32 cellular contexts compared by ENCODE assay signal in genomic region chr7:157844141-157844540, GRCh38.
"Had no signal": no experiment of that assay in that cellular context is flagged by ENCODE, and none has a peak within 500 bp of the region (broad histone marks: within the 10 kb centered on the region; RNA-seq: fewer than 3 reads in every experiment).

No MANE protein-coding gene starts in this region.

- H3K27me3 ChIP-seq: ascending aorta, cardiac muscle cell had no signal

- H3K36me3 Mint-ChIP-seq: activated CD4-positive, alpha-beta memory T cell treated with anti-CD3 and anti-CD28 coated beads for 36 hours; activated naive CD4-positive, alpha-beta T cell treated with anti-CD3 and anti-CD28 coated beads, Interleukin-2, amount 10 ng/mL, durations not matched to agents 7 days and 5 days; activated naive CD4-positive, alpha-beta T cell treated with anti-CD3 and anti-CD28 coated beads, Interleukin-2, amount 50 U/mL, for 72 hours; activated naive CD8-positive, alpha-beta T cell treated with anti-CD3 and anti-CD28 coated beads, Interleukin-2, amount 10 ng/mL, durations not matched to agents 7 days and 5 days; brain had no signal

- H3K9me3 ChIP-seq: ascending aorta had no signal

- H3K4me3 Mint-ChIP-seq: activated B cell treated with CpG ODN at 0.5 μM for 24 hours; activated CD4-positive, alpha-beta memory T cell treated with anti-CD3 and anti-CD28 coated beads for 36 hours; activated CD8-positive, alpha-beta T cell treated with anti-CD3 and anti-CD28 coated beads, Interleukin-2, amount 10 ng/mL, durations not matched to agents 7 days and 5 days; activated naive CD4-positive, alpha-beta T cell treated with anti-CD3 and anti-CD28 coated beads, Interleukin-2, amount 10 ng/mL, durations not matched to agents 7 days and 5 days; activated naive CD8-positive, alpha-beta T cell treated with anti-CD3 and anti-CD28 coated beads, Interleukin-2, amount 10 ng/mL, durations not matched to agents 7 days and 5 days; activated T-cell treated with anti-CD3 and anti-CD28 coated beads, Interleukin-2, amount 50 U/mL, for 24 hours; brain; dendritic cell treated with granulocyte-macrophage colony-stimulating factor and Interleukin-4, amounts not matched to agents 40 ng/mL and 50 ng/mL, for 4 days; endodermal cell; T-helper 17 cell; T-helper 2 cell treated with Interferon-gamma antibody and Interleukin-4, amounts not matched to agents 5 μg/mL and 100 μg/mL, for 36 hours had no signal

- H3K36me3 ChIP-seq: ascending aorta, breast epithelium, cardiac muscle cell, WERI-Rb-1 had no signal

- H3K27me3 Mint-ChIP-seq: activated B cell treated with CpG ODN at 0.5 μM for 24 hours; activated naive CD8-positive, alpha-beta T cell treated with anti-CD3 and anti-CD28 coated beads, Interleukin-2, amount 10 ng/mL, durations not matched to agents 7 days and 5 days had no signal

- H3K9me3 Mint-ChIP-seq: activated B cell treated with CpG ODN at 0.5 μM for 24 hours; activated CD4-positive, alpha-beta memory T cell treated with anti-CD3 and anti-CD28 coated beads for 36 hours; activated naive CD4-positive, alpha-beta T cell treated with anti-CD3 and anti-CD28 coated beads, Interleukin-2, amount 10 ng/mL, durations not matched to agents 7 days and 5 days; activated naive CD4-positive, alpha-beta T cell treated with anti-CD3 and anti-CD28 coated beads, Interleukin-2, amount 50 U/mL, for 72 hours; activated naive CD8-positive, alpha-beta T cell treated with anti-CD3 and anti-CD28 coated beads, Interleukin-2, amount 10 ng/mL, durations not matched to agents 7 days and 5 days; activated T-cell treated with anti-CD3 and anti-CD28 coated beads, Interleukin-2, amount 50 U/mL, for 24 hours; activated T-cell treated with anti-CD3 and anti-CD28 coated beads, Interleukin-2, amount 50 U/mL, for 72 hours; dendritic cell treated with granulocyte-macrophage colony-stimulating factor and Interleukin-4, amounts not matched to agents 40 ng/mL and 50 ng/mL, for 4 days; endodermal cell; T-helper 2 cell treated with Interferon-gamma antibody and Interleukin-4, amounts not matched to agents 5 μg/mL and 100 μg/mL, for 36 hours had no signal

- H3K4me3 ChIP-seq: ascending aorta, breast epithelium, cardiac muscle cell, coronary artery, dorsolateral prefrontal cortex had no signal

- DNase-seq: activated B cell treated with CpG ODN at 0.5 μM for 24 hours; activated CD4-positive, alpha-beta memory T cell treated with anti-CD3 and anti-CD28 coated beads for 36 hours; activated CD4-positive, alpha-beta T cell treated with anti-CD3 and anti-CD28 coated beads for 48 hours; activated CD8-positive, alpha-beta memory T cell treated with anti-CD3 and anti-CD28 coated beads, Interleukin-2, amount 50 U/mL, for 48 hours; activated CD8-positive, alpha-beta T cell treated with anti-CD3 and anti-CD28 coated beads, Interleukin-2, amount 10 ng/mL, durations not matched to agents 7 days and 5 days; activated gamma-delta T cell; activated naive CD4-positive, alpha-beta T cell; activated naive CD4-positive, alpha-beta T cell treated with anti-CD3 and anti-CD28 coated beads, Interleukin-2, amount 10 ng/mL, durations not matched to agents 7 days and 5 days; activated naive CD8-positive, alpha-beta T cell treated with anti-CD3 and anti-CD28 coated beads, Interleukin-2, amount 10 ng/mL, durations not matched to agents 7 days and 5 days; activated T-cell treated with anti-CD3 and anti-CD28 coated beads for 4 hours; activated T-cell treated with anti-CD3 and anti-CD28 coated beads, Interleukin-2, amount 50 U/mL, for 24 hours; activated T-cell treated with anti-CD3 and anti-CD28 coated beads, Interleukin-2, amount 50 U/mL, for 72 hours; central memory CD4-positive, alpha-beta T cell; cerebellar nuclear complex; effector memory CD4-positive, alpha-beta T cell; endodermal cell; foreskin fibroblast; T-helper 1 cell; T-helper 17 cell; T1000; WERI-Rb-1 had no signal

- H3K27ac ChIP-seq: ascending aorta, breast epithelium, cardiac muscle cell, coronary artery, dorsolateral prefrontal cortex, WERI-Rb-1 had no signal

- H3K27ac Mint-ChIP-seq: activated B cell treated with CpG ODN at 0.5 μM for 24 hours; activated CD4-positive, alpha-beta memory T cell treated with anti-CD3 and anti-CD28 coated beads for 36 hours; activated CD8-positive, alpha-beta T cell treated with anti-CD3 and anti-CD28 coated beads, Interleukin-2, amount 10 ng/mL, durations not matched to agents 7 days and 5 days; activated naive CD4-positive, alpha-beta T cell treated with anti-CD3 and anti-CD28 coated beads, Interleukin-2, amount 10 ng/mL, durations not matched to agents 7 days and 5 days; activated naive CD4-positive, alpha-beta T cell treated with anti-CD3 and anti-CD28 coated beads, Interleukin-2, amount 50 U/mL, for 72 hours; activated naive CD8-positive, alpha-beta T cell treated with anti-CD3 and anti-CD28 coated beads, Interleukin-2, amount 10 ng/mL, durations not matched to agents 7 days and 5 days; activated T-cell treated with anti-CD3 and anti-CD28 coated beads, Interleukin-2, amount 50 U/mL, for 24 hours; activated T-cell treated with anti-CD3 and anti-CD28 coated beads, Interleukin-2, amount 50 U/mL, for 72 hours; dendritic cell treated with granulocyte-macrophage colony-stimulating factor and Interleukin-4, amounts not matched to agents 40 ng/mL and 50 ng/mL, for 4 days; endodermal cell; T-helper 17 cell; T-helper 2 cell treated with Interferon-gamma antibody and Interleukin-4, amounts not matched to agents 5 μg/mL and 100 μg/mL, for 36 hours had no signal

- ATAC-seq: activated CD4-positive, CD25-positive, alpha-beta regulatory T cell treated with anti-CD3 and anti-CD28 coated beads, Interleukin-2, amount 50 U/mL, for 24 hours; activated CD8-positive, alpha-beta T cell treated with anti-CD3 and anti-CD28 coated beads, Interleukin-2, amount 10 ng/mL, durations not matched to agents 7 days and 5 days; activated naive CD4-positive, alpha-beta T cell treated with anti-CD3 and anti-CD28 coated beads, Interleukin-2, amount 50 U/mL, for 72 hours; activated T-cell treated with anti-CD3 and anti-CD28 coated beads, Interleukin-2, amount 50 U/mL, for 72 hours; esophagus mucosa; T-helper 17 cell had no signal

- H3K4me1 Mint-ChIP-seq: activated B cell treated with CpG ODN at 0.5 μM for 24 hours; activated naive CD4-positive, alpha-beta T cell treated with anti-CD3 and anti-CD28 coated beads, Interleukin-2, amount 10 ng/mL, durations not matched to agents 7 days and 5 days; activated naive CD8-positive, alpha-beta T cell treated with anti-CD3 and anti-CD28 coated beads, Interleukin-2, amount 10 ng/mL, durations not matched to agents 7 days and 5 days; T-helper 17 cell had no signal

- H3K4me1 ChIP-seq: ascending aorta, breast epithelium had no signal
